9 cellular contexts compared by ENCODE assay signal in genomic region chr10:26215923-26216576, GRCh38. TPM values are rescaled to one million over a fixed set of nuclear protein-coding genes. Genes with fewer than 3 reads are reported as not detected.
DNase-seq lines count a peak whose midpoint lies in the region; ATAC-seq and TF ChIP-seq lines count a peak whose summit lies in the region.
"Had no signal": no experiment of that assay in that cellular context is flagged by ENCODE, and none has a peak within 500 bp of the region (broad histone marks: within the 10 kb centered on the region; RNA-seq: fewer than 3 reads in every experiment).

No MANE protein-coding gene starts in this region.

- no peaks in the 10 kb centered on the region for H3K9me1 ChIP-seq in IMR-90 (ENCODE audit: insufficient read depth, low read length)

- H3K79me1 ChIP-seq in IMR-90 (ENCODE audit: low read depth in 1 of 2, low read length in 2 of 2), result no peaks in the 10 kb centered on the region

- peaks cover 5 to 40% (median 8%) of the 10 kb centered on the region in 4 donors for H3K4me1 Mint-ChIP-seq in CD4-positive, CD25-positive, alpha-beta regulatory T cell

- no peaks in the 10 kb centered on the region for H4K20me1 ChIP-seq in IMR-90 (ENCODE audit: insufficient read depth, low read length)

- no peak overlapping the region for H2BK15ac ChIP-seq in IMR-90 (ENCODE audit: low read depth, low read length)

- no peak overlapping the region for H3K14ac ChIP-seq in IMR-90 (replicated peaks; ENCODE audit: low read depth, low read length)

- no peak for ATAC-seq in CD4-positive, CD25-positive, alpha-beta regulatory T cell (ENCODE audit: low read depth in 2 of 2)
- ATAC-seq in IMR-90 (ENCODE audit: low read depth), result no peak
- no peak for ATAC-seq in GM21360 (IDR thresholded peaks at IDR 0.05; ENCODE audit: unreplicated experiment)

- H3K9me3 ChIP-seq in CD4-positive, CD25-positive, alpha-beta regulatory T cell (ENCODE audit: control insufficient read depth in 2 of 2, low read length in 2 of 2), result no peaks in the 10 kb centered on the region
- H3K9me3 ChIP-seq in IMR-90 (ENCODE audit: control insufficient read depth, insufficient read depth, low read length), result peaks cover 5% of the 10 kb centered on the region; the same call in 1 of the 2 replicates
- no peaks in the 10 kb centered on the region for H3K9me3 ChIP-seq in ascending aorta
- H3K9me3 ChIP-seq in mesodermal cell (ENCODE audit: control insufficient read depth, low read length), result no peaks in the 10 kb centered on the region
- H3K9me3 ChIP-seq: adrenal gland had no signal

- peak overlapping the region; percentile 33 for H2AFZ ChIP-seq in IMR-90 (replicated peaks; ENCODE audit: low read length, poor library complexity)

- POLR2A ChIA-PET in IMR-90 (lab: Charles Lee; ENCODE audit: unreplicated experiment), result no interaction called here

- H2AK9ac ChIP-seq in IMR-90 (replicated peaks; ENCODE audit: low read depth, low read length, poor library complexity), result no peak overlapping the region

- H3K4me3 ChIP-seq in CD4-positive, CD25-positive, alpha-beta regulatory T cell (ENCODE audit: low read depth, low read length), result no peak overlapping the region
- no peak overlapping the region for H3K4me3 ChIP-seq in IMR-90 (ENCODE audit: insufficient read depth, low read depth, low read length)
- peak overlapping the region; percentile 18 to 48 for H3K4me3 ChIP-seq in ascending aorta
- H3K4me3 ChIP-seq in mesodermal cell (ENCODE audit: extremely low read depth, insufficient read depth, low read length, poor library complexity, severe bottlenecking), result peak overlapping the region; percentile 22
- H3K4me3 ChIP-seq in brain microvascular endothelial cell (ENCODE audit: low read depth, low read length), result no peak overlapping the region
- H3K4me3 ChIP-seq: adrenal gland had no signal

- H4K91ac ChIP-seq in IMR-90 (ENCODE audit: insufficient read depth, low read depth, low read length), result no peak overlapping the region

- no peak overlapping the region for H3K27ac Mint-ChIP-seq in CD4-positive, CD25-positive, alpha-beta regulatory T cell

- H3K18ac ChIP-seq in IMR-90 (ENCODE audit: low read depth, low read length), result no peak overlapping the region

- intact Hi-C loops in IMR-90 (cut with micrococcal nuclease) (no loop called here), ascending aorta (cut with DNase I) (no loop called here)

- DNase-seq in CD4-positive, CD25-positive, alpha-beta regulatory T cell, result peak in 1 of 3 donors; percentile 13
- no peak for DNase-seq in IMR-90
- DNase-seq in ascending aorta (ENCODE audit: low spot score in 2 of 2), result no peak
- no peak for DNase-seq in brain microvascular endothelial cell
- no peak for DNase-seq in A172 (ENCODE audit: low spot score)
- no peak for DNase-seq in KG1 (lab: John Stamatoyannopoulos, UW)

- peak overlapping the region in 3 of 4 donors; percentile 47 to 75 (median 59) for H3K4me3 Mint-ChIP-seq in CD4-positive, CD25-positive, alpha-beta regulatory T cell

- CTCF ChIA-PET in IMR-90 (lab: Yijun Ruan, JAX), result no interaction called here

- BruUV-seq in IMR-90 (replicated peaks; lab: Mats Ljungman, UMichigan), result no TSS peak

- no peak overlapping the region for H3K4ac ChIP-seq in IMR-90 (ENCODE audit: low read depth, low read length)

- in situ Hi-C loops in IMR-90 (cut with MboI; ENCODE audit: low sequenced_read_pairs), result no loop called here
- in situ Hi-C loops in brain microvascular endothelial cell (cut with HindIII; ENCODE audit: low pct_ligation_motif_present, low sequenced_read_pairs), result no loop called here

- H2BK5ac ChIP-seq in IMR-90 (ENCODE audit: low read depth, low read length, poor library complexity, severe bottlenecking), result no peak overlapping the region

- H3K23ac ChIP-seq in IMR-90 (ENCODE audit: low read depth, low read length), result no peak overlapping the region

- no peak overlapping the region for H3K56ac ChIP-seq in IMR-90 (ENCODE audit: extremely low read depth, insufficient read depth, low read length)

- H2BK20ac ChIP-seq in IMR-90 (ENCODE audit: low read depth, low read length), result no peak overlapping the region

- WGBS in IMR-90 (ENCODE audit: extremely low coverage in 2 of 2, insufficient read length in 1 of 2), 2 experiments, result 0% methylated on average over 13 of the region's 57 CpGs; no CpG with 5 or more reads in 1 of the 2 experiments
- 0% methylated on average over 27 to 50 of the region's 57 CpGs for WGBS in mesodermal cell (ENCODE audit: insufficient coverage in 2 of 2), 2 experiments

- no peak overlapping the region for H2BK120ac ChIP-seq in IMR-90 (ENCODE audit: low read depth, low read length)

- no peak overlapping the region for H4K8ac ChIP-seq in IMR-90 (ENCODE audit: low read depth in 2 of 2, low read length in 2 of 2)

- H3K36me3 ChIP-seq in CD4-positive, CD25-positive, alpha-beta regulatory T cell (ENCODE audit: control insufficient read depth, insufficient read depth, low read length), result no peaks in the 10 kb centered on the region
- no peaks in the 10 kb centered on the region for H3K36me3 ChIP-seq in IMR-90 (ENCODE audit: control insufficient read depth, insufficient read depth, low read length)
- no peaks in the 10 kb centered on the region for H3K36me3 ChIP-seq in ascending aorta
- no peaks in the 10 kb centered on the region for H3K36me3 ChIP-seq in mesodermal cell (ENCODE audit: control insufficient read depth, insufficient read depth, low read length)
- H3K36me3 ChIP-seq in brain microvascular endothelial cell (replicated peaks), result no peaks in the 10 kb centered on the region
- H3K36me3 ChIP-seq: adrenal gland had no signal

- peaks cover 0 to 4% (median 0%) of the 10 kb centered on the region in 7 donors for H3K9me3 Mint-ChIP-seq in CD4-positive, CD25-positive, alpha-beta regulatory T cell

- dilution Hi-C loops in IMR-90 (cut with HindIII; ENCODE audit: low sequenced_read_pairs, unreplicated experiment), result no loop called here

- TF ChIP-seq CTCF in IMR-90 (conservative IDR thresholded peaks at IDR 0.05; ENCODE audit: low read depth, low read length), result no peak
- TF ChIP-seq CTCF in ascending aorta (IDR thresholded peaks at IDR 0.05), result no peak
- TF ChIP-seq CTCF in brain microvascular endothelial cell (IDR thresholded peaks at IDR 0.05; ENCODE audit: low read depth, low read length, missing control alignments), result no peak

- no peak overlapping the region for H3K9ac ChIP-seq in IMR-90 (ENCODE audit: low read depth, low read length)

- peaks cover 14% of the 10 kb centered on the region for H3K4me1 ChIP-seq in CD4-positive, CD25-positive, alpha-beta regulatory T cell (ENCODE audit: control insufficient read depth, insufficient read depth, low read length, poor library complexity, severe bottlenecking)
- H3K4me1 ChIP-seq in IMR-90 (ENCODE audit: control insufficient read depth, insufficient read depth, low read length), result no peaks in the 10 kb centered on the region
- H3K4me1 ChIP-seq in ascending aorta, result peaks cover 0 to 3% of the 10 kb centered on the region in 2 donors
- H3K4me1 ChIP-seq in mesodermal cell (ENCODE audit: control insufficient read depth, insufficient read depth, low read length, poor library complexity, severe bottlenecking), result peaks cover 24% of the 10 kb centered on the region

- peaks cover 87% of the 10 kb centered on the region for H3K27me3 Mint-ChIP-seq in CD4-positive, CD25-positive, alpha-beta regulatory T cell

- H3K4me2 ChIP-seq in IMR-90 (ENCODE audit: low read depth, low read length), result no peak overlapping the region

- H3K36me3 Mint-ChIP-seq in CD4-positive, CD25-positive, alpha-beta regulatory T cell, result no peaks in the 10 kb centered on the region

- H3K27ac ChIP-seq in CD4-positive, CD25-positive, alpha-beta regulatory T cell (ENCODE audit: insufficient read depth, low read length, poor library complexity, severe bottlenecking), result no peak overlapping the region
- H3K27ac ChIP-seq in IMR-90 (ENCODE audit: insufficient read depth, low read length) (no peak overlapping the region), ascending aorta (no peak overlapping the region), mesodermal cell (ENCODE audit: low read depth, low read length, severe bottlenecking) (no peak overlapping the region), brain microvascular endothelial cell (no peak overlapping the region)
- H3K27ac ChIP-seq: adrenal gland had no signal

- H4K5ac ChIP-seq in IMR-90 (ENCODE audit: low read depth, low read length), result no peak overlapping the region

- no peak for TF ChIP-seq RAD21 in IMR-90 (IDR thresholded peaks at IDR 0.05; ENCODE audit: low read length)

- H3K27me3 ChIP-seq in CD4-positive, CD25-positive, alpha-beta regulatory T cell (ENCODE audit: control insufficient read depth, insufficient read depth, low read length), result peaks cover 46% of the 10 kb centered on the region
- H3K27me3 ChIP-seq in IMR-90 (ENCODE audit: control insufficient read depth, insufficient read depth, low read length) (no peaks in the 10 kb centered on the region; the same call in 1 of the 2 replicates), ascending aorta (peaks cover 22% of the 10 kb centered on the region), brain microvascular endothelial cell (replicated peaks) (peaks cover 64% of the 10 kb centered on the region)

- TF ChIP-seq POLR2A in IMR-90 (IDR thresholded peaks at IDR 0.05; ENCODE audit: low read depth, low read length), result no peak

- H2AK5ac ChIP-seq in IMR-90 (ENCODE audit: low read depth, low read length), result no peak overlapping the region

TF ChIP-seq in IMR-90, 13 proteins besides CTCF, POLR2A, EP300 and RAD21 (continues in another document):
- no peak for TF ChIP-seq ELK1 (IDR thresholded peaks at IDR 0.05; ENCODE audit: borderline replicate concordance, low read depth, low read length)
- no peak for TF ChIP-seq CEBPB (IDR thresholded peaks at IDR 0.05; ENCODE audit: low read depth, low read length)
- no peak for TF ChIP-seq MAZ (IDR thresholded peaks at IDR 0.05; ENCODE audit: borderline replicate concordance, low read depth, low read length)
- no peak for TF ChIP-seq MAFK (IDR thresholded peaks at IDR 0.05; ENCODE audit: low read depth, low read length)

RNA-seq across cellular contexts. Expression of gene GAD2, which starts 0.5 kb away (rescaled TPM):
- not detected for total RNA-seq in CD4-positive, CD25-positive, alpha-beta regulatory T cell
- not detected for polyA plus RNA-seq in CD4-positive, CD25-positive, alpha-beta regulatory T cell
- total RNA-seq in IMR-90 (2012; rRNA removed), result not detected in 2 replicates
- polyA plus RNA-seq in IMR-90 (2012; rRNA removed), result not detected in 2 replicates
- polyA plus RNA-seq in IMR-90 (2012; cell fraction: cytosol; rRNA removed), result not detected in 2 replicates
- polyA plus RNA-seq in IMR-90 (2012; cell fraction: nucleus; rRNA removed; ENCODE audit: low replicate concordance), result not detected in 2 replicates
- total RNA-seq in ascending aorta, result not detected
- not detected for polyA plus RNA-seq in mesodermal cell (2013, experiment 1 of 2)
- not detected for polyA plus RNA-seq in mesodermal cell (2013, experiment 2 of 2)
- not detected in 2 replicates for total RNA-seq in A172 (2014; rRNA removed; shearing (Covaris generic))
- total RNA-seq: adrenal gland had no signal
- polyA plus RNA-seq: adrenal gland had no signal

Comparison
In these comparisons a context has a peak if more than half of its experiments do, and no peak if none do; other contexts are left out.
1. H3K4me3 ChIP-seq: peak in ascending aorta (2 of 2) and mesodermal cell (single experiment); none in CD4-positive, CD25-positive, alpha-beta regulatory T cell (single experiment), IMR-90 (single experiment) and brain microvascular endothelial cell (single experiment).